Comparison of ENCODE assay signal across 24 cellular contexts in genomic region chr18:32815881-32816280, GRCh38. TPM values are rescaled to one million over a fixed set of nuclear protein-coding genes. Genes with fewer than 3 reads are reported as not detected.
"Had no signal": no experiment of that assay in that cellular context is flagged by ENCODE, and none has a peak within 500 bp of the region (broad histone marks: within the 10 kb centered on the region; RNA-seq: fewer than 3 reads in every experiment).

No MANE protein-coding gene starts in this region.

- H3K9ac ChIP-seq: parathyroid adenoma had no signal

- DNase-seq: cortex of kidney; dorsolateral prefrontal cortex; effector memory CD4-positive, alpha-beta T cell; esophagus squamous epithelium; foreskin fibroblast; kidney; left cardiac atrium; left ventricle myocardium inferior; lower lobe of right lung; mesenchymal stem cell; midbrain; psoas muscle; retina; right lobe of liver; stimulated activated CD4-positive, alpha-beta T cell treated with anti-CD3 and anti-CD28 coated beads, Interleukin-4, amount 100 ng/mL, for 1 hour; stimulated activated CD8-positive, alpha-beta memory T cell treated with anti-CD3 and anti-CD28 coated beads, Interleukin-4, amount 100 ng/mL, for 48 hours; tibial artery; upper lobe of right lung had no signal

- H3K9me3 Mint-ChIP-seq: nephron had no signal

- H3K4me1 Mint-ChIP-seq: nephron; stimulated activated effector memory CD8-positive, alpha-beta T cell treated with anti-CD3 and anti-CD28 coated beads, Interleukin-12 subunit alpha, Interleukin-12 subunit beta, amount 100 ng/mL, for 72 hours had no signal

- H3K79me2 ChIP-seq: parathyroid adenoma had no signal

- H3K27me3 ChIP-seq: esophagus squamous epithelium, right lobe of liver, tibial artery, upper lobe of right lung, vagina had no signal

- H3K36me3 ChIP-seq: esophagus squamous epithelium, gastroesophageal sphincter, left ventricle myocardium inferior, lower lobe of right lung, right lobe of liver, tibial artery, upper lobe of right lung, vagina had no signal

- H3K27ac Mint-ChIP-seq: nephron; stimulated activated effector memory CD8-positive, alpha-beta T cell treated with anti-CD3 and anti-CD28 coated beads, Interleukin-12 subunit alpha, Interleukin-12 subunit beta, amount 100 ng/mL, for 72 hours; stimulated activated naive CD8-positive, alpha-beta T cell treated with anti-CD3 and anti-CD28 coated beads, Interleukin-15, Interleukin-2, amounts not matched to agents 100 ng/mL and 50 ng/mL, for 24 hours had no signal

- H3K36me3 Mint-ChIP-seq: stimulated activated effector memory CD8-positive, alpha-beta T cell treated with anti-CD3 and anti-CD28 coated beads, Interleukin-12 subunit alpha, Interleukin-12 subunit beta, amount 100 ng/mL, for 72 hours had no signal

- H2AFZ ChIP-seq: parathyroid adenoma had no signal

- H3K27ac ChIP-seq: dorsolateral prefrontal cortex, esophagus squamous epithelium, gastroesophageal sphincter, left ventricle myocardium inferior, lower lobe of right lung, parathyroid adenoma, psoas muscle, right lobe of liver, tibial artery, upper lobe of right lung, vagina had no signal

- ATAC-seq: gastroesophageal sphincter; left cardiac atrium; lower lobe of right lung; psoas muscle; right lobe of liver; stimulated activated effector memory CD8-positive, alpha-beta T cell treated with anti-CD3 and anti-CD28 coated beads, Interleukin-12 subunit alpha, Interleukin-12 subunit beta, amount 100 ng/mL, for 72 hours; upper lobe of right lung had no signal

- H3K4me3 ChIP-seq: dorsolateral prefrontal cortex, esophagus squamous epithelium, gastroesophageal sphincter, left ventricle myocardium inferior, lower lobe of right lung, psoas muscle, right lobe of liver, tibial artery, upper lobe of right lung, vagina had no signal

- H3K9me3 ChIP-seq: esophagus squamous epithelium, gastroesophageal sphincter, left ventricle myocardium inferior, lower lobe of right lung, psoas muscle, right lobe of liver, tibial artery, upper lobe of right lung, vagina had no signal

- H3K4me3 Mint-ChIP-seq: nephron; stimulated activated effector memory CD8-positive, alpha-beta T cell treated with anti-CD3 and anti-CD28 coated beads, Interleukin-12 subunit alpha, Interleukin-12 subunit beta, amount 100 ng/mL, for 72 hours; stimulated activated naive CD8-positive, alpha-beta T cell treated with anti-CD3 and anti-CD28 coated beads, Interleukin-15, Interleukin-2, amounts not matched to agents 100 ng/mL and 50 ng/mL, for 24 hours had no signal

- H3K4me1 ChIP-seq: esophagus squamous epithelium, gastroesophageal sphincter, left ventricle myocardium inferior, lower lobe of right lung, parathyroid adenoma, psoas muscle, right lobe of liver, tibial artery, upper lobe of right lung, vagina had no signal

RNA-seq across cellular contexts. Expression of gene KLHL14, which starts 43.1 kb away (rescaled TPM):
- total RNA-seq: left ventricle myocardium inferior, psoas muscle had no signal
